Comparison of ENCODE assay signal across 8 cellular contexts in the genomic region with DNA sequence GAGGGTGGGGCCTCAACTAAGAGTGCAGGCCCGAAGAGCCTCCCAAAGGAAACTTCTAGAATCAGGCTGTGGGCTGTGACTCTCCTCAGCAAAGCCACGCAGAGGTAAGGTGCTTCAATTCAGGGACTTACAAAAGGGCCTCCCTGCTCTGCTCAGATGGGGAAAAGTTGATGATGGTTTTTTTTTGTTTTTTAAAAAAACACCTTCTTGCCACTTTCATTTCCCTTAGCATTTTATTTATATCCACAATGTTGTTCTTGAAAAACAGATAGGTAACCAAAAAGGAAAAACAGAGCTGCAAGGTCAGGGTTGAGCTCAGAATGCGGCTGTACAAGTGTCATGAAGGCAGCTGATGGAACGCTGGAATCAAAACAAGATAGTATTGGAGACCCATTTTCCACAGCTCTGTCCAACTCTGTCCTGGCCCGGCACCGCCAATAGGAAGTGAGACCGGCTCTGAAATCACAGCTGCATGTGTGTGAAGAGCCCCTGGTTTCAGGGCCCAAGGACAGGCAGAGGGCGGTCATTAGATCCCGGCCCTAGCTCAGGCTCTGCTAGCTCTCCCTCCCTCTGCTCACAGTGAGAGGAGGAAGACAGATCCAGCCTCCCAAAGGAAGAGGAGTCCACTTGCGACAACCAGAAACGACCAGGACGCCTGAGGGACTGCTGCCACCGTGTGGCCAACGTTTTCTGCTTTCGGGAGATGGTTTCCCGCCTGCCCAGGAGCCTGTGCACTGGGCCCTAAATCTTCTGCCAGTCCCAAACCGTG. TPM values are rescaled to one million over a fixed set of nuclear protein-coding genes. Genes with fewer than 3 reads are reported as not detected.
DNase-seq lines count a peak whose midpoint lies in the region; ATAC-seq and TF ChIP-seq lines count a peak whose summit lies in the region.

No MANE protein-coding gene starts in this region.

- ATAC-seq in CD8-positive, alpha-beta T cell = peak; percentile 80
- no peak for ATAC-seq in HG02759 (IDR thresholded peaks at IDR 0.05; ENCODE audit: unreplicated experiment)

- H3K9me2 ChIP-seq in neural cell (ENCODE audit: insufficient read depth, low read length) = no peaks in the 10 kb centered on the region

- TF ChIP-seq CTCF in CD8-positive, alpha-beta T cell (IDR thresholded peaks at IDR 0.05) = peak; percentile 85
- TF ChIP-seq CTCF in HL-60 (IDR thresholded peaks at IDR 0.05; ENCODE audit: insufficient read depth, low read length) = peak; percentile 64
- peak; percentile 80 for TF ChIP-seq CTCF in RWPE1 (conservative IDR thresholded peaks at IDR 0.05; ENCODE audit: low read depth)
- TF ChIP-seq CTCF in fibroblast of villous mesenchyme (IDR thresholded peaks at IDR 0.05; ENCODE audit: insufficient read depth, low read depth, low read length) = peak; percentile 81
- peak; percentile 73 for TF ChIP-seq CTCF in neural cell (IDR thresholded peaks at IDR 0.05; ENCODE audit: poor library complexity, severe bottlenecking)

- intact Hi-C loops in CD8-positive, alpha-beta T cell (cut with DNase I, micrococcal nuclease) = loop anchor here (1.0 to 5.0 kb wide), 8 partner anchors 12 to 198 kb away; partner anchors contain the start of genes AP1M1 (in 1 of the 2), FAM32A (in 1 of the 2) and KLF2 (in 1 of the 2)

- H3K4me2 ChIP-seq in neural cell (ENCODE audit: low read length) = no peak overlapping the region

- peak overlapping the region; percentile 95 for H3K27ac Mint-ChIP-seq in CD8-positive, alpha-beta T cell
- peak overlapping the region; percentile 23 for H3K27ac Mint-ChIP-seq in stimulated activated naive CD8-positive, alpha-beta T cell treated with anti-CD3 and anti-CD28 coated beads, Interleukin-15, Interleukin-2, amounts not matched to agents 100 ng/mL and 50 ng/mL, for 24 hours

- H3K36me3 ChIP-seq in CD8-positive, alpha-beta T cell (ENCODE audit: insufficient read depth, low read length) = peaks cover 8% of the 10 kb centered on the region
- H3K36me3 ChIP-seq in neural cell (ENCODE audit: insufficient read depth, low read length) = peaks cover 8% of the 10 kb centered on the region

- H3K79me2 ChIP-seq in neural cell (replicated peaks; ENCODE audit: insufficient read depth, low read length) = no peaks in the 10 kb centered on the region

- no peak overlapping the region for H2AFZ ChIP-seq in neural cell (ENCODE audit: low read depth, low read length)

- TF ChIP-seq RAD21 in neural cell (conservative IDR thresholded peaks at IDR 0.05) = peak; percentile 70

- TF ChIP-seq EP300 in neural cell (conservative IDR thresholded peaks at IDR 0.05; ENCODE audit: poor library complexity, severe bottlenecking) = no peak

- peak overlapping the region; percentile 54 for H3K4me3 Mint-ChIP-seq in CD8-positive, alpha-beta T cell
- H3K4me3 Mint-ChIP-seq in stimulated activated naive CD8-positive, alpha-beta T cell treated with anti-CD3 and anti-CD28 coated beads, Interleukin-15, Interleukin-2, amounts not matched to agents 100 ng/mL and 50 ng/mL, for 24 hours = peak overlapping the region; percentile 26

- DNase-seq in CD8-positive, alpha-beta T cell = peak; percentile 70 to 91 (median 81)
- peak; percentile 52 to 69 for DNase-seq in HL-60 (ENCODE audit: low read depth in 1 of 2, low spot score in 1 of 2)
- peak; percentile 72 for DNase-seq in RWPE1 (ENCODE audit: low spot score)
- DNase-seq in activated effector memory CD4-positive, alpha-beta T cell treated with Interleukin-2 at 50 U/mL for 16 hours = peak; percentile 77
- peak; percentile 90 for DNase-seq in fibroblast of villous mesenchyme (ENCODE audit: low read depth)

- H3K36me3 Mint-ChIP-seq in CD8-positive, alpha-beta T cell = peaks cover 48% of the 10 kb centered on the region
- peaks cover 40% of the 10 kb centered on the region for H3K36me3 Mint-ChIP-seq in stimulated activated naive CD8-positive, alpha-beta T cell treated with anti-CD3 and anti-CD28 coated beads, Interleukin-15, Interleukin-2, amounts not matched to agents 100 ng/mL and 50 ng/mL, for 24 hours (ENCODE audit: low read depth)

- no peak overlapping the region for H3K9ac ChIP-seq in neural cell (ENCODE audit: low read length)

- H3K4me1 ChIP-seq in CD8-positive, alpha-beta T cell (ENCODE audit: insufficient read depth, low read length) = peaks cover 58% of the 10 kb centered on the region

- no peaks in the 10 kb centered on the region for H3K27me3 ChIP-seq in CD8-positive, alpha-beta T cell (ENCODE audit: insufficient read depth, low read length)
- H3K27me3 ChIP-seq in HL-60 (ENCODE audit: insufficient read depth, poor library complexity, severe bottlenecking) (no peaks in the 10 kb centered on the region), neural cell (ENCODE audit: insufficient read depth, low read depth, low read length) (no peaks in the 10 kb centered on the region)

- H3K4me1 Mint-ChIP-seq in CD8-positive, alpha-beta T cell (ENCODE audit: low read depth) = peaks cover 58% of the 10 kb centered on the region
- H3K4me1 Mint-ChIP-seq in stimulated activated naive CD8-positive, alpha-beta T cell treated with anti-CD3 and anti-CD28 coated beads, Interleukin-15, Interleukin-2, amounts not matched to agents 100 ng/mL and 50 ng/mL, for 24 hours (ENCODE audit: low read depth) = peaks cover 38% of the 10 kb centered on the region

- H3K27me3 Mint-ChIP-seq in CD8-positive, alpha-beta T cell (ENCODE audit: low read depth) = no peaks in the 10 kb centered on the region
- no peaks in the 10 kb centered on the region for H3K27me3 Mint-ChIP-seq in stimulated activated naive CD8-positive, alpha-beta T cell treated with anti-CD3 and anti-CD28 coated beads, Interleukin-15, Interleukin-2, amounts not matched to agents 100 ng/mL and 50 ng/mL, for 24 hours

- H3K9me3 ChIP-seq in CD8-positive, alpha-beta T cell (ENCODE audit: low read length) = no peaks in the 10 kb centered on the region
- H3K9me3 ChIP-seq in neural cell (ENCODE audit: low read length) = no peaks in the 10 kb centered on the region

- H4K20me1 ChIP-seq in neural cell (ENCODE audit: insufficient read depth) = no peaks in the 10 kb centered on the region

- no peaks in the 10 kb centered on the region for H3F3A ChIP-seq in neural cell (ENCODE audit: insufficient read depth, low read length, poor library complexity, severe bottlenecking)

- peak overlapping the region; percentile 66 for H3K27ac ChIP-seq in CD8-positive, alpha-beta T cell (ENCODE audit: low read depth, low read length)
- H3K27ac ChIP-seq in HL-60 (replicated peaks) = no peak overlapping the region
- peak overlapping the region; percentile 9; the same call in 1 of the 2 replicates for H3K27ac ChIP-seq in RWPE1
- H3K27ac ChIP-seq in neural cell (ENCODE audit: low read length) = no peak overlapping the region

- peak overlapping the region; percentile 40 for H3K4me3 ChIP-seq in CD8-positive, alpha-beta T cell (ENCODE audit: low read depth, low read length)
- H3K4me3 ChIP-seq in HL-60 (replicated peaks; ENCODE audit: insufficient read depth, low read length) = no peak overlapping the region
- H3K4me3 ChIP-seq in fibroblast of villous mesenchyme (ENCODE audit: low read depth, low read length) = no peak overlapping the region
- H3K4me3 ChIP-seq in neural cell (ENCODE audit: low read length) = no peak overlapping the region

- POLR2A ChIA-PET in CD8-positive, alpha-beta T cell (lab: Charles Lee) = interaction anchor here (0.7 to 30.7 kb wide), 13 partner anchors 14 to 1652 kb away, joined by 3 to 2627 read pairs (median 7); partner anchors contain the start of genes FAM32A and KLF2
- POLR2A ChIA-PET in RWPE1 (lab: Yijun Ruan, JAX; ENCODE audit: low non-redundant PET) = no interaction called here

- no peaks in the 10 kb centered on the region for H3K9me3 Mint-ChIP-seq in CD8-positive, alpha-beta T cell
- no peaks in the 10 kb centered on the region for H3K9me3 Mint-ChIP-seq in stimulated activated naive CD8-positive, alpha-beta T cell treated with anti-CD3 and anti-CD28 coated beads, Interleukin-15, Interleukin-2, amounts not matched to agents 100 ng/mL and 50 ng/mL, for 24 hours

- CTCF ChIA-PET in CD8-positive, alpha-beta T cell (lab: Charles Lee) = interaction anchor here (0.7 to 4.2 kb wide), 42 partner anchors 9 to 341 kb away, joined by 3 to 149 read pairs (median 5); partner anchors contain the start of genes AP1M1, FAM32A and KLF2
- CTCF ChIA-PET in RWPE1 (lab: Yijun Ruan, JAX) = interaction anchor here (0.6 to 1.6 kb wide), 11 partner anchors 10 to 959 kb away, joined by 3 to 16 read pairs (median 4); no protein-coding TSS in a partner anchor

TF ChIP-seq in neural cell, 6 proteins besides CTCF, POLR2A, EP300 and RAD21:
- peak; percentile 72 for TF ChIP-seq SMC3 (conservative IDR thresholded peaks at IDR 0.05; ENCODE audit: poor library complexity)
- no peak for TF ChIP-seq TAF1 (IDR thresholded peaks at IDR 0.05; ENCODE audit: low read depth)

RNA-seq across cellular contexts. Expression of gene KLF2, which starts 58.3 kb away (rescaled TPM):
- total RNA-seq in CD8-positive, alpha-beta T cell = 100 to 1,000 TPM; 817 to 847 TPM
- total RNA-seq in fibroblast of villous mesenchyme = 3.0 and 6.8 TPM in 2 replicates
- polyA plus RNA-seq in neural cell = 0.15 and 0.32 TPM in 2 replicates
- polyA minus RNA-seq in neural cell = 0.58 and 2.4 TPM in 2 replicates

Comparison
In these comparisons a context has a peak if more than half of its experiments do, and no peak if none do; other contexts are left out.
1. H3K27ac ChIP-seq: peak in CD8-positive, alpha-beta T cell (single experiment) and RWPE1 (single experiment); none in HL-60 (single experiment) and neural cell (single experiment).
2. RNA of gene KLF2, which starts 58.3 kb away (total RNA-seq): 817 to 847 TPM in CD8-positive, alpha-beta T cell; 3.0 to 6.8 TPM in fibroblast of villous mesenchyme; every median in the first group is over 100 times any median in the second.
3. Peak in every context shown above with its lines, with median percentiles within 50 percentile points of each other: DNase-seq and CTCF ChIP-seq.